8 cellular contexts compared by ENCODE assay signal in the genomic region with DNA sequence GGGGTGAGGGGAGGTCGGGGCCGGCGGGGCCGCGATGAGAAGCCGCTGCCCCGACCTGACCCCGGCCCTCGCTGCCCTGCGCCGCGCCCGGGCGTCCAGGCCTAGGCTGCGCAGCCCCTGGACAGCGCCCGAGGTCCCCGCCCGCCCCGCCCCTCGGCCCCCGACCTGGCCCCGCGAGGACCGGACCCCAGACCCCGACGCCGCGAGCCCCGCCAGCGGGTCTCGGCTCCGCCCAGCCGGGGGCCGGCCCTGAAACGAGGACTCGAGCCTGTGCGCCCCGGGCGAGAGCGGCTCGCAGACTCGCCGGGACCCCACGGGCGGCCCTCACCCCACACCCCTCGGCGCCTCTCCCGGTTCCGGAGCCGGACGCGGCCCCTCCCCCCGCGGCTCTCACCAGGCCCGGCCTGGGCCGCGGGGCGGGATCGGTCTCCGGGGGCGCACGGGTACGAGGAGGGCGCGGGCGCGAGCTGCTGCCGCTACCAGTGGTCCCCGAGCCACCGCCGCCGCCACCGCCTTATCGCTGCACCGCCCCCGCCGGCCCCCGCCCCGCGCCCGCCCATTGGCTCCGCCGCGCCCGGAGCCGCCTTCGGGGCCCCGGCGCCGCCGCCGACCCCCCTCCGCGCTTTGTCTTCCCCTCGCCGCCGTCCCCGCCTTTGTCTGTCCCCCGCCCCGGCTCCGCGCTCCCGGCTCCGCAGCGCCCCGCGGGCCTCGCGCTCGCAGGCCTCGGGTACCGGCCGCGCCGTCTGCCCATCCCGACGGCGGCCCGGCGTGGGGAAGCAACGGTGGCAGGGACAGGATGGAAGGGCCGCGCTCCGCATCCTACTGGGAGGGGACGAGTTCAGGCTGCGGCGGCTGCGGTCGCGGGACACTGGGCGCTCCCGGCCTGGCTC. TPM values are rescaled to one million over a fixed set of nuclear protein-coding genes. Genes with fewer than 3 reads are reported as not detected.
DNase-seq lines count a peak whose midpoint lies in the region; ATAC-seq and TF ChIP-seq lines count a peak whose summit lies in the region.

Gene LIMD2 (minus strand): TSS at position 488 of the 890 bp plus-strand sequence. CDS start 827 bp downstream, outside the sequence.

- peak within 1 kb of the TSS; percentile 49 to 50 for H3K4me3 ChIP-seq in cardiac fibroblast (replicated peaks in 1 of 2; ENCODE audit: low read depth in 2 of 2, low read length in 2 of 2)

- DNase-seq in CMK (ENCODE audit: low read depth), result peak; percentile 74
- peak; percentile 83 for DNase-seq in NCI-H1092 treated with DMSO at 0.1 percent for 48 hours (lab: John Stamatoyannopoulos, UW)
- DNase-seq in WTC11 (ENCODE audit: low spot score), result peak; percentile 76
- DNase-seq in cardiac fibroblast (ENCODE audit: low read depth in 2 of 2), result peak in 1 of 2 donors; percentile 38
- DNase-seq in left colon, result peak in 1 of 2 donors; percentile 76
- peak; percentile 84 for DNase-seq in stimulated activated CD4-positive, alpha-beta T cell treated with anti-CD3 and anti-CD28 coated beads, Interleukin-4, amount 100 ng/mL, for 1 hour
- DNase-seq in cortex of kidney (lab: John Stamatoyannopoulos, UW), result no peak

- no peaks in the 10 kb centered on the region for H3K9me3 Mint-ChIP-seq in WTC11

- no peak within 1 kb of the TSS for H3K27ac Mint-ChIP-seq in WTC11

- no peak for TF ChIP-seq CTCF in WTC11 (IDR thresholded peaks at IDR 0.05)
- no peak for TF ChIP-seq CTCF in cardiac fibroblast (IDR thresholded peaks at IDR 0.05; ENCODE audit: low read depth, low read length)

- peak within 1 kb of the TSS; percentile 70 for H3K4me3 Mint-ChIP-seq in WTC11

- peaks cover 6% of the 10 kb centered on the region; the same call in 1 of the 2 replicates for H3K27me3 Mint-ChIP-seq in WTC11 (ENCODE audit: low read depth)

- intact Hi-C loops in left colon (cut with DNase I, micrococcal nuclease), result no loop called here

- peak; percentile 8 for ATAC-seq in GM21619 (IDR thresholded peaks at IDR 0.05; ENCODE audit: unreplicated experiment)
- peak; percentile 9 for ATAC-seq in WTC11
- ATAC-seq in left colon, result peak; percentile 6

- H3K4me1 Mint-ChIP-seq in WTC11, result peaks cover 49% of the 10 kb centered on the region

- CTCF ChIA-PET in WTC11 (lab: Charles Lee), result interaction anchor here (1.6 to 1.9 kb wide), 2 partner anchors 10 to 274 kb away, joined by 6 to 8 read pairs; no protein-coding TSS in a partner anchor

- POLR2A ChIA-PET in WTC11 (lab: Charles Lee), result interaction anchor here (1.2 to 2.2 kb wide), 3 partner anchors 21 to 78 kb away, joined by 3 to 8 read pairs (median 7); partner anchors contain the start of genes CCDC47, DDX42 and MAP3K3

- H3K36me3 Mint-ChIP-seq in WTC11, result peaks cover 17% of the 10 kb centered on the region

TF ChIP-seq in WTC11, 78 proteins besides CTCF, POLR2A, EP300 and RAD21:
- TF ChIP-seq CREB1 (CRISPR knock-in tag; IDR thresholded peaks at IDR 0.05) (no peak), SOX15 (CRISPR knock-in tag; IDR thresholded peaks at IDR 0.05) (no peak), NFE2L1 (CRISPR knock-in tag; IDR thresholded peaks at IDR 0.05) (no peak), CBFB (CRISPR knock-in tag; IDR thresholded peaks at IDR 0.05; ENCODE audit: low read depth) (no peak), TEAD4 (CRISPR knock-in tag; IDR thresholded peaks at IDR 0.05) (no peak), PRRX2 (CRISPR knock-in tag; IDR thresholded peaks at IDR 0.05) (0 out of 2 replicates have a peak, but pooled peaks have one; percentile 15), MYBL2 (CRISPR knock-in tag; IDR thresholded peaks at IDR 0.05) (no peak), ZNF671 (CRISPR knock-in tag; IDR thresholded peaks at IDR 0.05) (no peak), ZNF138 (CRISPR knock-in tag; conservative IDR thresholded peaks at IDR 0.05) (0 out of 2 replicates have a peak, but pooled peaks have one; percentile 2), KAT7 (CRISPR knock-in tag; IDR thresholded peaks at IDR 0.05; ENCODE audit: borderline replicate concordance) (no peak), NFYB (CRISPR knock-in tag; conservative IDR thresholded peaks at IDR 0.05; ENCODE audit: low read depth) (peak; percentile 34; the same call in 1 of the 2 replicates), ARID4B (CRISPR knock-in tag; IDR thresholded peaks at IDR 0.05; ENCODE audit: borderline replicate concordance) (no peak), ZBTB21 (CRISPR knock-in tag; IDR thresholded peaks at IDR 0.05; ENCODE audit: borderline replicate concordance) (no peak), ESRRA (CRISPR knock-in tag; IDR thresholded peaks at IDR 0.05; ENCODE audit: borderline replicate concordance) (no peak), E2F1 (CRISPR knock-in tag; IDR thresholded peaks at IDR 0.05) (no peak)
- TF ChIP-seq, protein P1, sequence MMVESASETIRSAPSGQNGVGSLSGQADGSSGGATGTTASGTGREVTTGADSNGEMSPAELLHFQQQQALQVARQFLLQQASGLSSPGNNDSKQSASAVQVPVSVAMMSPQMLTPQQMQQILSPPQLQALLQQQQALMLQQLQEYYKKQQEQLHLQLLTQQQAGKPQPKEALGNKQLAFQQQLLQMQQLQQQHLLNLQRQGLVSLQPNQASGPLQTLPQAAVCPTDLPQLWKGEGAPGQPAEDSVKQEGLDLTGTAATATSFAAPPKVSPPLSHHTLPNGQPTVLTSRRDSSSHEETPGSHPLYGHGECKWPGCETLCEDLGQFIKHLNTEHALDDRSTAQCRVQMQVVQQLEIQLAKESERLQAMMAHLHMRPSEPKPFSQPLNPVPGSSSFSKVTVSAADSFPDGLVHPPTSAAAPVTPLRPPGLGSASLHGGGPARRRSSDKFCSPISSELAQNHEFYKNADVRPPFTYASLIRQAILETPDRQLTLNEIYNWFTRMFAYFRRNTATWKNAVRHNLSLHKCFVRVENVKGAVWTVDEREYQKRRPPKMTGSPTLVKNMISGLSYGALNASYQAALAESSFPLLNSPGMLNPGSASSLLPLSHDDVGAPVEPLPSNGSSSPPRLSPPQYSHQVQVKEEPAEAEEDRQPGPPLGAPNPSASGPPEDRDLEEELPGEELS (CRISPR knock-in tag; IDR thresholded peaks at IDR 0.05), result no peak

RNA-seq across cellular contexts. Expression of gene LIMD2, which starts in this region (rescaled TPM):
- total RNA-seq in WTC11 (2021), result 83.4 to 91.8 TPM (median 88.4 TPM) in 3 replicates
- 1 to 10 TPM; 3.7 to 8.5 TPM for total RNA-seq in left colon
